8 cellular contexts compared by ENCODE assay signal in genomic region chr4:6716018-6716911, GRCh38. TPM values are rescaled to one million over a fixed set of nuclear protein-coding genes. Genes with fewer than 3 reads are reported as not detected.
DNase-seq lines count a peak whose midpoint lies in the region; ATAC-seq and TF ChIP-seq lines count a peak whose summit lies in the region.

Gene BLOC1S4, plus strand, starts transcription at chr4:6716174. Its CDS starts 36 bp downstream, at chr4:6716210.

- in situ Hi-C loops in mammary epithelial cell (cut with MboI; ENCODE audit: low sequenced_read_pairs in 2 of 2) = loop anchor here (25.0 kb wide), 1 partner anchor 346 kb away; the partner anchor contains the start of gene GRPEL1 (in 2 of the 2)

- peak within 1 kb of the TSS; percentile 89 for H2AFZ ChIP-seq in mammary epithelial cell (ENCODE audit: low read depth, low read length)

- no peaks in the 10 kb centered on the region for H4K20me1 ChIP-seq in mammary epithelial cell (ENCODE audit: insufficient read depth, low read length)

- H3K4me2 ChIP-seq in mammary epithelial cell (ENCODE audit: insufficient read depth, low read depth, low read length) = peak within 1 kb of the TSS; percentile 82

- H3K4me3 ChIP-seq in A673 (ENCODE audit: low read depth, low read length, poor library complexity, severe bottlenecking) (peak within 1 kb of the TSS; percentile 91), WI38 (ENCODE audit: low read depth, low read length) (peak within 1 kb of the TSS; percentile 85), mammary epithelial cell (replicated peaks in 1 of 3; ENCODE audit: insufficient read depth in 1 of 3, low read depth in 2 of 3, low read length in 3 of 3) (peak within 1 kb of the TSS; percentile 48 to 95 (median 90))

- no peak for TF ChIP-seq CTCF in A673 (conservative IDR thresholded peaks at IDR 0.05; ENCODE audit: low read depth, low read length)
- no peak for TF ChIP-seq CTCF in WI38 (IDR thresholded peaks at IDR 0.05; ENCODE audit: low read depth, low read length)
- TF ChIP-seq CTCF in mammary epithelial cell (conservative IDR thresholded peaks at IDR 0.05 in 1 of 2, IDR thresholded peaks at IDR 0.05 in 1 of 2; ENCODE audit: extremely low read depth in 1 of 2, insufficient read depth in 1 of 2, low read depth in 1 of 2, low read length in 2 of 2) = peak in 1 of 2 donors; percentile 29

- H3K36me3 ChIP-seq in A673 (ENCODE audit: insufficient read depth, low read length, poor library complexity, severe bottlenecking) = no peaks in the 10 kb centered on the region
- H3K36me3 ChIP-seq in mammary epithelial cell (ENCODE audit: insufficient read depth, low read length) = no peaks in the 10 kb centered on the region

- H3K4me1 ChIP-seq in A673 (ENCODE audit: insufficient read depth, low read length, poor library complexity, severe bottlenecking) = peaks cover 6% of the 10 kb centered on the region
- peaks cover 4% of the 10 kb centered on the region for H3K4me1 ChIP-seq in mammary epithelial cell (ENCODE audit: insufficient read depth, low read length)

- peak; percentile 70 for ATAC-seq in GM18858 (IDR thresholded peaks at IDR 0.05; ENCODE audit: unreplicated experiment)
- peak; percentile 83 for ATAC-seq in HG03066 (IDR thresholded peaks at IDR 0.05; ENCODE audit: low read depth, unreplicated experiment)

- BruUV-seq in A673 (replicated peaks; lab: Mats Ljungman, UMichigan) (no TSS peak), mammary epithelial cell (replicated peaks; lab: Mats Ljungman, UMichigan) (TSS peak; percentile 51)

- H3K9me3 ChIP-seq in A673 (ENCODE audit: low read depth, low read length, poor library complexity, severe bottlenecking) (no peaks in the 10 kb centered on the region), mammary epithelial cell (replicated peaks; ENCODE audit: insufficient read depth, low read length) (no peaks in the 10 kb centered on the region)

- intact Hi-C loops in A673 (cut with micrococcal nuclease; ENCODE audit: unreplicated experiment) (loop anchor here (5.0 kb wide), 1 partner anchor 66 kb away; the partner anchor contains the start of gene KIAA0232), mammary epithelial cell (cut with micrococcal nuclease) (loop anchor here (1.0 to 2.0 kb wide), 2 partner anchors 42 to 75 kb away; partner anchors contain the start of gene MRFAP1)

- 1% methylated on average over 25 of the region's 109 CpGs for WGBS in mammary epithelial cell (ENCODE audit: low coverage, missing lambda C conversion rate)

- H3K27me3 ChIP-seq in A673 (replicated peaks; ENCODE audit: insufficient read depth, low read depth, low read length, poor library complexity) = no peaks in the 10 kb centered on the region
- H3K27me3 ChIP-seq in mammary epithelial cell (ENCODE audit: insufficient read depth, low read length) = no peaks in the 10 kb centered on the region

- DNase-seq in A673 (ENCODE audit: low spot score) (peak; percentile 94), NCI-H2171 (lab: John Stamatoyannopoulos, UW) (peak; percentile 71), mammary epithelial cell (peak; percentile 85), iPS-NIHi7 (ENCODE audit: extremely low spot score) (peak; percentile 94), smooth muscle cell of the brain vasculature (ENCODE audit: low read depth, low spot score) (peak; percentile 69)

- POLR2A ChIA-PET in A673 (lab: Charles Lee; ENCODE audit: low non-redundant PET) = no interaction called here

- H3K27ac ChIP-seq in A673 (ENCODE audit: low read depth, low read length, poor library complexity, severe bottlenecking) (peak within 1 kb of the TSS; percentile 80), mammary epithelial cell (ENCODE audit: insufficient read depth, low read depth, low read length) (peak within 1 kb of the TSS; percentile 55)

- CTCF ChIA-PET in A673 (lab: Charles Lee) (interaction anchor here (1.0 to 1.5 kb wide), 3 partner anchors 26 to 326 kb away, joined by 3 to 5 read pairs (median 5); a partner anchor contains a TSS), mammary epithelial cell (lab: Charles Lee; ENCODE audit: low non-redundant PET) (no interaction called here)

- dilution Hi-C loops in mammary epithelial cell (cut with HindIII; ENCODE audit: low sequenced_read_pairs) = no loop called here

- H3K79me2 ChIP-seq in mammary epithelial cell (ENCODE audit: insufficient read depth, low read length) = peaks cover 24% of the 10 kb centered on the region

- peak within 1 kb of the TSS; percentile 66 for H3K9ac ChIP-seq in mammary epithelial cell (ENCODE audit: insufficient read depth, low read length)

RNA-seq across cellular contexts. Expression of gene BLOC1S4, which starts in this region (rescaled TPM):
- total RNA-seq in A673 (2021) (12.3 and 13.2 TPM in 2 replicates), mammary epithelial cell (10 to 100 TPM; 14.1 to 15.3 TPM)
- polyA plus RNA-seq in mammary epithelial cell = 14.7 TPM
- 0.26 TPM for polyA minus RNA-seq in mammary epithelial cell

Comparison
In these comparisons a context has a peak if more than half of its experiments do, and no peak if none do; other contexts are left out.
1. Peak in every context shown above with its lines: DNase-seq, ATAC-seq, H3K4me3 ChIP-seq and H3K27ac ChIP-seq.